In genomic region chr14:103920981-103921854, GRCh38 we compare ENCODE assay signal across 8 cellular contexts. TPM values are rescaled to one million over a fixed set of nuclear protein-coding genes. Genes with fewer than 3 reads are reported as not detected.
A peak's percentile ranks its signal among the peaks of the same experiment; 100 is the strongest.
DNase-seq lines count a peak whose midpoint lies in the region; ATAC-seq and TF ChIP-seq lines count a peak whose summit lies in the region.

No MANE protein-coding gene starts in this region.

- H3K4me1 ChIP-seq in ectodermal cell (ENCODE audit: control insufficient read depth, insufficient read depth, low read length): no peaks in the 10 kb centered on the region
- peaks cover 0 to 7% of the 10 kb centered on the region in 2 donors for H3K4me1 ChIP-seq in lung (ENCODE audit: control insufficient read depth in 2 of 2, insufficient read depth in 2 of 2, low read length in 2 of 2)

- H3K9me3 ChIP-seq in ectodermal cell (ENCODE audit: control insufficient read depth, low read length) (no peaks in the 10 kb centered on the region), lung (ENCODE audit: control insufficient read depth in 2 of 2, insufficient read depth in 1 of 2, low read length in 1 of 2) (no peaks in the 10 kb centered on the region)

- POLR2A ChIA-PET in activated CD8-positive, alpha-beta T cell treated with anti-CD3 and anti-CD28 coated beads for 36 hours (lab: Charles Lee): interaction anchor here (1.0 to 1.4 kb wide), 2 partner anchors 11 to 12 kb away, joined by 4 read pairs; no protein-coding TSS in a partner anchor

- peaks cover 6% of the 10 kb centered on the region for H3K36me3 ChIP-seq in ectodermal cell (ENCODE audit: control insufficient read depth, insufficient read depth, low read length)
- H3K36me3 ChIP-seq in lung (ENCODE audit: control insufficient read depth in 2 of 2, insufficient read depth in 2 of 2, low read length in 2 of 2): peaks cover 0 to 4% of the 10 kb centered on the region in 2 donors

- H3K9me3 Mint-ChIP-seq in activated CD8-positive, alpha-beta T cell treated with anti-CD3 and anti-CD28 coated beads for 36 hours: no peaks in the 10 kb centered on the region

- DNase-seq in CMK (ENCODE audit: low read depth) (peak; percentile 79), HL-60 (ENCODE audit: low read depth in 1 of 2, low spot score in 1 of 2) (peak; percentile 92 to 94), NCI-H82 treated with DMSO at 0.1 percent for 48 hours (lab: John Stamatoyannopoulos, UW; ENCODE audit: unreplicated experiment) (peak; percentile 64), lung (ENCODE audit: low spot score) (peak; percentile 92)
- DNase-seq in activated CD8-positive, alpha-beta T cell treated with anti-CD3 and anti-CD28 coated beads for 36 hours: peak; percentile 92
- peak; percentile 86 to 94 (median 92) for DNase-seq in stimulated activated CD4-positive, alpha-beta T cell treated with anti-CD3 and anti-CD28 coated beads, TNF-alpha, amount 100 ng/mL, for 24 hours (ENCODE audit: low read depth in 3 of 3)

- 3% methylated on average over 58 of the region's 58 CpGs for WGBS in ectodermal cell, 2 experiments
- WGBS in lung, 2 donors: 1 to 2% methylated on average over 56 to 58 of the region's 58 CpGs

- no peaks in the 10 kb centered on the region for H3K27me3 ChIP-seq in HL-60 (ENCODE audit: insufficient read depth, poor library complexity, severe bottlenecking)
- H3K27me3 ChIP-seq in ectodermal cell (ENCODE audit: control insufficient read depth, insufficient read depth, low read length, poor library complexity, severe bottlenecking): no peaks in the 10 kb centered on the region
- H3K27me3 ChIP-seq in lung (ENCODE audit: control insufficient read depth, insufficient read depth): no peaks in the 10 kb centered on the region

- intact Hi-C loops in activated CD8-positive, alpha-beta T cell treated with anti-CD3 and anti-CD28 coated beads for 36 hours (cut with micrococcal nuclease): no loop called here

- CTCF ChIA-PET in activated CD8-positive, alpha-beta T cell treated with anti-CD3 and anti-CD28 coated beads for 36 hours (lab: Charles Lee): interaction anchor here (0.7 to 7.2 kb wide), 13 partner anchors 9 to 116 kb away, joined by 3 to 59 read pairs (median 5); partner anchors contain the start of gene RD3L

- H3K4me1 Mint-ChIP-seq in activated CD8-positive, alpha-beta T cell treated with anti-CD3 and anti-CD28 coated beads for 36 hours (ENCODE audit: low read depth): peaks cover 15% of the 10 kb centered on the region

- peak overlapping the region; percentile 78 for H3K27ac Mint-ChIP-seq in activated CD8-positive, alpha-beta T cell treated with anti-CD3 and anti-CD28 coated beads for 36 hours

- peak overlapping the region; percentile 85 for H3K4me3 Mint-ChIP-seq in activated CD8-positive, alpha-beta T cell treated with anti-CD3 and anti-CD28 coated beads for 36 hours

- H3K27ac ChIP-seq in HL-60 (replicated peaks): peak overlapping the region; percentile 78
- peak overlapping the region; percentile 33 for H3K27ac ChIP-seq in ectodermal cell (ENCODE audit: insufficient read depth, low read depth, low read length, poor library complexity, severe bottlenecking)
- peak overlapping the region; percentile 77 to 87 for H3K27ac ChIP-seq in lung (ENCODE audit: low read depth in 1 of 2, low read length in 1 of 2)

- peaks cover 5% of the 10 kb centered on the region for H3K27me3 Mint-ChIP-seq in activated CD8-positive, alpha-beta T cell treated with anti-CD3 and anti-CD28 coated beads for 36 hours

- peak; percentile 98 for ATAC-seq in GM19455 (IDR thresholded peaks at IDR 0.05; ENCODE audit: unreplicated experiment)
- peak; percentile 100 for ATAC-seq in activated CD8-positive, alpha-beta T cell treated with anti-CD3 and anti-CD28 coated beads for 36 hours
- ATAC-seq in lung (ENCODE audit: insufficient read depth, low FRiP score): peak; percentile 100

- peak; percentile 92 for TF ChIP-seq CTCF in HL-60 (IDR thresholded peaks at IDR 0.05; ENCODE audit: insufficient read depth, low read length)
- TF ChIP-seq CTCF in activated CD8-positive, alpha-beta T cell treated with anti-CD3 and anti-CD28 coated beads for 36 hours (IDR thresholded peaks at IDR 0.05): peak; percentile 93
- TF ChIP-seq CTCF in lung (IDR thresholded peaks at IDR 0.05; ENCODE audit: control extremely low read depth, extremely low read depth): peak; percentile 91

- H3K4me3 ChIP-seq in HL-60 (replicated peaks; ENCODE audit: insufficient read depth, low read length) (peak overlapping the region; percentile 69), ectodermal cell (ENCODE audit: insufficient read depth, low read depth, low read length) (peak overlapping the region; percentile 89), lung (peak overlapping the region; percentile 93)

- peaks cover 7% of the 10 kb centered on the region for H3K36me3 Mint-ChIP-seq in activated CD8-positive, alpha-beta T cell treated with anti-CD3 and anti-CD28 coated beads for 36 hours (ENCODE audit: low read depth)

RNA-seq across cellular contexts. Expression of gene TDRD9, which starts 7.0 kb away (rescaled TPM):
- total RNA-seq in activated CD8-positive, alpha-beta T cell treated with anti-CD3 and anti-CD28 coated beads for 36 hours: 1 to 10 TPM; 1.2 to 1.6 TPM
- not detected for polyA plus RNA-seq in ectodermal cell (2013, experiment 1 of 4)
- polyA plus RNA-seq in ectodermal cell (2013, experiment 2 of 4): not detected
- not detected for polyA plus RNA-seq in ectodermal cell (2013, experiment 3 of 4)
- polyA plus RNA-seq in ectodermal cell (2013, experiment 4 of 4): not detected
- 1 to 10 TPM; 2.3 to 8.2 TPM for total RNA-seq in lung
- polyA plus RNA-seq in lung: 1 to 10 TPM; 2.4 to 8.6 TPM

RNA-seq across cellular contexts. Expression of gene RD3L, which starts 21.1 kb away (rescaled TPM):
- not detected for total RNA-seq in activated CD8-positive, alpha-beta T cell treated with anti-CD3 and anti-CD28 coated beads for 36 hours
- not detected for polyA plus RNA-seq in ectodermal cell (2013, experiment 1 of 4)
- not detected for polyA plus RNA-seq in ectodermal cell (2013, experiment 2 of 4)
- polyA plus RNA-seq in ectodermal cell (2013, experiment 3 of 4): not detected
- not detected for polyA plus RNA-seq in ectodermal cell (2013, experiment 4 of 4)
- total RNA-seq in lung: not detected
- under 1 TPM in 1 of 2 donors, not detected in 1; 0.08 TPM for polyA plus RNA-seq in lung

Comparison
In these comparisons a context has a peak if more than half of its experiments do, and no peak if none do; other contexts are left out.
1. Peak in every context shown above with its lines: DNase-seq, ATAC-seq, H3K4me3 ChIP-seq and H3K27ac ChIP-seq.